18 cellular contexts compared by ENCODE assay signal in the genomic region with DNA sequence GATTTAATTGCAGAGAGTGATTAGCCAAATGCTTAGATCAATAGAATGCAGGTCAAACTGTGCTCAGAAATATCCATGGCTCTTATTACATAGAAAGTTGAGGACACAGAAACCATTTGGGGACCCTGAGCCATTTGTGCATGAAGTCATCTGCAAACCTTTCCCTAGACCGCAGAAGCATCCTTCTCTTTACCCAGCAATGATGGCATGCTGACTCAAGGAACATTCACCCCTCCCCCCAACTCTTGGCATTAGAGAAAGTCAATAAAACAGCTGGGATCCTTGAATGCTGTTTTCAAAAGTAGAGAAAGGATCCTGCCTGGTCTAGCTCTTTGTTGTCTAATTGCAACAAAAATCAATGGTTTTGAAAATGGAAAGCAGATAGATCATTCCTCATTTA.
A peak's percentile ranks its signal among the peaks of the same experiment; 100 is the strongest.
DNase-seq lines count a peak whose midpoint lies in the region; ATAC-seq and TF ChIP-seq lines count a peak whose summit lies in the region.
"Had no signal": no experiment of that assay in that cellular context is flagged by ENCODE, and none has a peak within 500 bp of the region (broad histone marks: within the 10 kb centered on the region; RNA-seq: fewer than 3 reads in every experiment).

No MANE protein-coding gene starts in this region.

- intact Hi-C loops in mammary epithelial cell (cut with micrococcal nuclease) = no loop called here

- no peaks in the 10 kb centered on the region for H3K36me3 Mint-ChIP-seq in neural progenitor cell

- DNase-seq in H7 (peak; percentile 17), NCI-H2227 treated with DMSO at 0.1 percent for 48 hours (lab: John Stamatoyannopoulos, UW) (peak; percentile 79), mammary epithelial cell (peak; percentile 52), neural progenitor cell (ENCODE audit: low spot score) (peak; percentile 48), C1 segment of cervical spinal cord (lab: John Stamatoyannopoulos, UW) (no peak)
- DNase-seq in effector CD4-positive, alpha-beta T cell = no peak
- DNase-seq: activated CD8-positive, alpha-beta T cell treated with anti-CD3 and anti-CD28 coated beads, Interleukin-2, amount 10 ng/mL, durations not matched to agents 7 days and 5 days; caudate nucleus; effector CD8-positive, alpha-beta T cell; NCI-H526 treated with DMSO at 0.1 percent for 48 hours; ovary; RPMI8226; trophoblast cell had no signal

- no peaks in the 10 kb centered on the region for H3K4me1 ChIP-seq in mammary epithelial cell (ENCODE audit: insufficient read depth, low read length)
- H3K4me1 ChIP-seq in neural progenitor cell = peaks cover 53% of the 10 kb centered on the region
- H3K4me1 ChIP-seq: BLaER1 treated with 17β-estradiol and CSF1 and Interleukin-3, amounts not matched to agents 10 nM and 100 nM had no signal

- H3K36me3 ChIP-seq in H7 (replicated peaks; ENCODE audit: control insufficient read depth, insufficient read depth, low read length) (no peaks in the 10 kb centered on the region), mammary epithelial cell (ENCODE audit: insufficient read depth, low read length) (no peaks in the 10 kb centered on the region), neural progenitor cell (no peaks in the 10 kb centered on the region)
- H3K36me3 ChIP-seq: BLaER1 treated with 17β-estradiol and CSF1 and Interleukin-3, amounts not matched to agents 10 nM and 100 nM; ovary had no signal

- BruUV-seq in mammary epithelial cell (replicated peaks; lab: Mats Ljungman, UMichigan) = no TSS peak

- H3K27ac ChIP-seq in mammary epithelial cell (ENCODE audit: insufficient read depth, low read depth, low read length) (no peak overlapping the region), neural progenitor cell (no peak overlapping the region)
- H3K27ac ChIP-seq: BLaER1 treated with 17β-estradiol and CSF1 and Interleukin-3, amounts not matched to agents 10 nM and 100 nM; ovary had no signal

- H3K4me1 Mint-ChIP-seq in neural progenitor cell = peaks cover 50% of the 10 kb centered on the region

- CTCF ChIA-PET in mammary epithelial cell (lab: Charles Lee; ENCODE audit: low non-redundant PET) = no interaction called here

- H3K79me2 ChIP-seq in mammary epithelial cell (ENCODE audit: insufficient read depth, low read length) (no peaks in the 10 kb centered on the region), neural progenitor cell (ENCODE audit: low read depth) (no peaks in the 10 kb centered on the region)

- no peaks in the 10 kb centered on the region for H3K27me3 ChIP-seq in H7 (ENCODE audit: control insufficient read depth, insufficient read depth, low read length)
- H3K27me3 ChIP-seq in mammary epithelial cell (ENCODE audit: insufficient read depth, low read length) = peaks cover 2% of the 10 kb centered on the region
- no peaks in the 10 kb centered on the region for H3K27me3 ChIP-seq in neural progenitor cell
- H3K27me3 ChIP-seq: BLaER1 treated with 17β-estradiol and CSF1 and Interleukin-3, amounts not matched to agents 10 nM and 100 nM; ovary had no signal

- ATAC-seq in HG03565 (IDR thresholded peaks at IDR 0.05; ENCODE audit: unreplicated experiment) = no peak
- ATAC-seq: activated CD8-positive, alpha-beta T cell treated with anti-CD3 and anti-CD28 coated beads, Interleukin-2, amount 10 ng/mL, durations not matched to agents 7 days and 5 days; left lobe of liver had no signal

- H3K4me2 ChIP-seq in mammary epithelial cell (ENCODE audit: insufficient read depth, low read depth, low read length) (no peak overlapping the region), neural progenitor cell (peak overlapping the region; percentile 45)
- H3K4me2 ChIP-seq: BLaER1 treated with 17β-estradiol and CSF1 and Interleukin-3, amounts not matched to agents 10 nM and 100 nM; smooth muscle cell had no signal

- H4K20me1 ChIP-seq in mammary epithelial cell (ENCODE audit: insufficient read depth, low read length) (no peaks in the 10 kb centered on the region), neural progenitor cell (ENCODE audit: low read depth) (no peaks in the 10 kb centered on the region)
- H4K20me1 ChIP-seq: BLaER1 treated with 17β-estradiol and CSF1 and Interleukin-3, amounts not matched to agents 10 nM and 100 nM had no signal

- dilution Hi-C loops in mammary epithelial cell (cut with HindIII; ENCODE audit: low sequenced_read_pairs) = no loop called here

- no peaks in the 10 kb centered on the region for H3F3A ChIP-seq in neural progenitor cell (ENCODE audit: low read depth)

- 69% methylated on average over 1 of the region's 1 CpG for WGBS in mammary epithelial cell (ENCODE audit: low coverage, missing lambda C conversion rate)

- no peak for TF ChIP-seq CTCF in mammary epithelial cell (conservative IDR thresholded peaks at IDR 0.05 in 1 of 2, IDR thresholded peaks at IDR 0.05 in 1 of 2; ENCODE audit: extremely low read depth in 1 of 2, insufficient read depth in 1 of 2, low read depth in 1 of 2, low read length in 2 of 2)
- TF ChIP-seq CTCF in neural progenitor cell (IDR thresholded peaks at IDR 0.05) = no peak

- in situ Hi-C loops in mammary epithelial cell (cut with MboI; ENCODE audit: low sequenced_read_pairs in 2 of 2) = no loop called here

- no peak overlapping the region for H3K4me3 ChIP-seq in H7 (ENCODE audit: insufficient read depth, low read depth, low read length)
- no peak overlapping the region for H3K4me3 ChIP-seq in mammary epithelial cell (replicated peaks in 1 of 3; ENCODE audit: insufficient read depth in 1 of 3, low read depth in 2 of 3, low read length in 3 of 3)
- no peak overlapping the region for H3K4me3 ChIP-seq in neural progenitor cell
- H3K4me3 ChIP-seq: BLaER1 treated with 17β-estradiol and CSF1 and Interleukin-3, amounts not matched to agents 10 nM and 100 nM; ovary; smooth muscle cell had no signal

- H3K27ac Mint-ChIP-seq in neural progenitor cell = no peak overlapping the region
- H3K27ac Mint-ChIP-seq: activated CD8-positive, alpha-beta T cell treated with anti-CD3 and anti-CD28 coated beads, Interleukin-2, amount 10 ng/mL, durations not matched to agents 7 days and 5 days; activated T-helper 1 cell treated with anti-CD3 and anti-CD28 coated beads, Interleukin-12 subunit alpha, Interleukin-12 subunit beta, Interleukin-2, Interleukin-4 antibody, amounts not matched to agents 30 ng/mL and 10 ng/mL and 1 ng/mL, durations not matched to agents 14 hours and 24 hours and 36 hours had no signal

- peaks cover 4% of the 10 kb centered on the region for H3K27me3 Mint-ChIP-seq in neural progenitor cell (ENCODE audit: insufficient read depth, low read depth)

- no peak overlapping the region for H3K4me3 Mint-ChIP-seq in neural progenitor cell
- H3K4me3 Mint-ChIP-seq: activated CD8-positive, alpha-beta T cell treated with anti-CD3 and anti-CD28 coated beads, Interleukin-2, amount 10 ng/mL, durations not matched to agents 7 days and 5 days; activated T-helper 1 cell treated with anti-CD3 and anti-CD28 coated beads, Interleukin-12 subunit alpha, Interleukin-12 subunit beta, Interleukin-2, Interleukin-4 antibody, amounts not matched to agents 30 ng/mL and 10 ng/mL and 1 ng/mL, durations not matched to agents 14 hours and 24 hours and 36 hours had no signal

- no peak overlapping the region for H3K9ac ChIP-seq in mammary epithelial cell (ENCODE audit: insufficient read depth, low read length)
- H3K9ac ChIP-seq in neural progenitor cell = no peak overlapping the region
- H3K9ac ChIP-seq: BLaER1 treated with 17β-estradiol and CSF1 and Interleukin-3, amounts not matched to agents 10 nM and 100 nM had no signal

- H3K9me3 Mint-ChIP-seq in neural progenitor cell = no peaks in the 10 kb centered on the region
- H3K9me3 Mint-ChIP-seq: activated T-helper 1 cell treated with anti-CD3 and anti-CD28 coated beads, Interleukin-12 subunit alpha, Interleukin-12 subunit beta, Interleukin-2, Interleukin-4 antibody, amounts not matched to agents 30 ng/mL and 10 ng/mL and 1 ng/mL, durations not matched to agents 14 hours and 24 hours and 36 hours had no signal

- H2AFZ ChIP-seq in mammary epithelial cell (ENCODE audit: low read depth, low read length) (no peak overlapping the region), neural progenitor cell (replicated peaks) (no peak overlapping the region)

- H3K9me3 ChIP-seq in mammary epithelial cell (replicated peaks; ENCODE audit: insufficient read depth, low read length) = no peaks in the 10 kb centered on the region
- H3K9me3 ChIP-seq in neural progenitor cell (ENCODE audit: low read depth) = no peaks in the 10 kb centered on the region
- H3K9me3 ChIP-seq: BLaER1 treated with 17β-estradiol and CSF1 and Interleukin-3, amounts not matched to agents 10 nM and 100 nM; ovary had no signal

Comparison
In these comparisons a context has a peak if more than half of its experiments do, and no peak if none do; other contexts are left out.
1. DNase-seq: peak in H7 (single experiment), NCI-H2227 treated with DMSO at 0.1 percent for 48 hours (single experiment), mammary epithelial cell (single experiment) and neural progenitor cell (single experiment); none in C1 segment of cervical spinal cord (0 of 14) and effector CD4-positive, alpha-beta T cell (single experiment).